36 cellular contexts compared by ENCODE assay signal in genomic region chr2:111189106-111189505, GRCh38.
"Had no signal": no experiment of that assay in that cellular context is flagged by ENCODE, and none has a peak within 500 bp of the region (broad histone marks: within the 10 kb centered on the region; RNA-seq: fewer than 3 reads in every experiment).

No MANE protein-coding gene starts in this region.

- H3K9me3 ChIP-seq: ascending aorta had no signal

- DNase-seq: activated B cell treated with CpG ODN at 0.5 μM for 24 hours; activated CD4-positive, alpha-beta memory T cell treated with anti-CD3 and anti-CD28 coated beads for 36 hours; activated CD4-positive, alpha-beta T cell treated with anti-CD3 and anti-CD28 coated beads for 4 hours; activated CD4-positive, alpha-beta T cell treated with anti-CD3 and anti-CD28 coated beads, Interleukin-2, amount 10 ng/mL, durations not matched to agents 24 days and 14 days; activated CD4-positive, alpha-beta T cell treated with anti-CD3 and anti-CD28 coated beads, Interleukin-2, amount 50 U/mL, for 1 hour; activated CD4-positive, alpha-beta T cell treated with anti-CD3 and anti-CD28 coated beads, Interleukin-2, amount 50 U/mL, for 4 hours; activated CD4-positive, CD25-positive, alpha-beta regulatory T cell treated with anti-CD3 and anti-CD28 coated beads, Interleukin-2, amount 50 U/mL, for 72 hours; activated CD8-positive, alpha-beta T cell treated with anti-CD3 and anti-CD28 coated beads for 36 hours; activated effector memory CD4-positive, alpha-beta T cell treated with Interleukin-2 at 50 U/mL for 16 hours; activated gamma-delta T cell; activated naive CD4-positive, alpha-beta T cell treated with anti-CD3 and anti-CD28 coated beads, Interleukin-2, amount 50 U/mL, for 16 hours; activated naive CD4-positive, alpha-beta T cell treated with Interleukin-2 at 50 U/mL for 16 hours; activated naive CD8-positive, alpha-beta T cell treated with anti-CD3 and anti-CD28 coated beads, Interleukin-2, amount 10 ng/mL, durations not matched to agents 7 days and 5 days; activated naive CD8-positive, alpha-beta T cell treated with anti-CD3 and anti-CD28 coated beads, Interleukin-2, amount 50 U/mL, for 24 hours; activated T-cell treated with anti-CD3 and anti-CD28 coated beads for 4 hours; activated T-cell treated with anti-CD3 and anti-CD28 coated beads, Interleukin-2, amount 50 U/mL, for 1 hour; activated T-cell treated with anti-CD3 and anti-CD28 coated beads, Interleukin-2, amount 50 U/mL, for 4 hours; activated T-cell treated with anti-CD3 and anti-CD28 coated beads, Interleukin-2, amount 50 U/mL, for 72 hours; amygdala; anterior cingulate cortex; caudate nucleus; cerebellar nuclear complex; SW 1271; T-helper 1 cell; T-helper 2 cell; T-helper 9 cell had no signal

- H3K27ac ChIP-seq: ascending aorta, cardiac muscle cell, VCaP had no signal

- ATAC-seq: activated CD8-positive, alpha-beta T cell treated with anti-CD3 and anti-CD28 coated beads for 36 hours; activated naive CD8-positive, alpha-beta T cell treated with anti-CD3 and anti-CD28 coated beads, Interleukin-2, amount 50 U/mL, for 24 hours; activated T-cell treated with anti-CD3 and anti-CD28 coated beads, Interleukin-2, amount 50 U/mL, for 4 hours; activated T-cell treated with anti-CD3 and anti-CD28 coated beads, Interleukin-2, amount 50 U/mL, for 72 hours had no signal

- H3K27me3 Mint-ChIP-seq: activated B cell treated with CpG ODN at 0.5 μM for 24 hours; activated CD8-positive, alpha-beta T cell treated with anti-CD3 and anti-CD28 coated beads for 36 hours; activated naive CD8-positive, alpha-beta T cell; activated naive CD8-positive, alpha-beta T cell treated with anti-CD3 and anti-CD28 coated beads, Interleukin-2, amount 10 ng/mL, durations not matched to agents 7 days and 5 days; central memory CD8-positive, alpha-beta T cell had no signal

- H3K27ac Mint-ChIP-seq: activated B cell treated with CpG ODN at 0.5 μM for 24 hours; activated CD4-positive, alpha-beta memory T cell treated with anti-CD3 and anti-CD28 coated beads for 36 hours; activated CD4-positive, alpha-beta T cell treated with anti-CD3 and anti-CD28 coated beads, Interleukin-2, amount 10 ng/mL, durations not matched to agents 24 days and 14 days; activated CD8-positive, alpha-beta T cell treated with anti-CD3 and anti-CD28 coated beads for 36 hours; activated naive CD8-positive, alpha-beta T cell; activated naive CD8-positive, alpha-beta T cell treated with anti-CD3 and anti-CD28 coated beads, Interleukin-2, amount 10 ng/mL, durations not matched to agents 7 days and 5 days; activated naive CD8-positive, alpha-beta T cell treated with anti-CD3 and anti-CD28 coated beads, Interleukin-2, amount 50 U/mL, for 24 hours; activated T-cell treated with anti-CD3 and anti-CD28 coated beads, Interleukin-2, amount 50 U/mL, for 72 hours; activated T-helper 1 cell treated with anti-CD3 and anti-CD28 coated beads, Interleukin-12 subunit alpha, Interleukin-12 subunit beta, Interleukin-2, Interleukin-4 antibody, amounts not matched to agents 30 ng/mL and 10 ng/mL and 1 ng/mL, durations not matched to agents 14 hours and 24 hours and 36 hours; activated T-helper 2 cell treated with anti-CD3 and anti-CD28 coated beads, Interferon-gamma antibody, Interleukin-2, Interleukin-4, amounts not matched to agents 10 μg/mL and 5 μg/mL and 100 μg/mL, durations not matched to agents 14 hours and 24 hours and 36 hours; brain; T-helper 1 cell treated with Interleukin-12 subunit alpha and Interleukin-12 subunit beta and Interleukin-4 antibody, amounts not matched to agents 30 μg/mL and 1 μg/mL, for 36 hours; T-helper 2 cell treated with Interferon-gamma antibody and Interleukin-4, amounts not matched to agents 5 μg/mL and 100 μg/mL, for 36 hours had no signal

- H3K36me3 Mint-ChIP-seq: activated CD4-positive, alpha-beta memory T cell treated with anti-CD3 and anti-CD28 coated beads for 36 hours; activated naive CD8-positive, alpha-beta T cell; activated naive CD8-positive, alpha-beta T cell treated with anti-CD3 and anti-CD28 coated beads, Interleukin-2, amount 10 ng/mL, durations not matched to agents 7 days and 5 days; brain had no signal

- H3K4me3 Mint-ChIP-seq: activated B cell treated with CpG ODN at 0.5 μM for 24 hours; activated CD4-positive, alpha-beta memory T cell treated with anti-CD3 and anti-CD28 coated beads for 36 hours; activated CD4-positive, alpha-beta T cell treated with anti-CD3 and anti-CD28 coated beads, Interleukin-2, amount 10 ng/mL, durations not matched to agents 24 days and 14 days; activated CD8-positive, alpha-beta T cell treated with anti-CD3 and anti-CD28 coated beads for 36 hours; activated naive CD8-positive, alpha-beta T cell; activated naive CD8-positive, alpha-beta T cell treated with anti-CD3 and anti-CD28 coated beads, Interleukin-2, amount 10 ng/mL, durations not matched to agents 7 days and 5 days; activated naive CD8-positive, alpha-beta T cell treated with anti-CD3 and anti-CD28 coated beads, Interleukin-2, amount 50 U/mL, for 24 hours; activated T-cell treated with anti-CD3 and anti-CD28 coated beads, Interleukin-2, amount 50 U/mL, for 4 hours; activated T-cell treated with anti-CD3 and anti-CD28 coated beads, Interleukin-2, amount 50 U/mL, for 72 hours; activated T-helper 1 cell treated with anti-CD3 and anti-CD28 coated beads, Interleukin-12 subunit alpha, Interleukin-12 subunit beta, Interleukin-2, Interleukin-4 antibody, amounts not matched to agents 30 ng/mL and 10 ng/mL and 1 ng/mL, durations not matched to agents 14 hours and 24 hours and 36 hours; brain; central memory CD8-positive, alpha-beta T cell; T-helper 1 cell treated with Interleukin-12 subunit alpha and Interleukin-12 subunit beta and Interleukin-4 antibody, amounts not matched to agents 30 μg/mL and 1 μg/mL, for 36 hours; T-helper 2 cell treated with Interferon-gamma antibody and Interleukin-4, amounts not matched to agents 5 μg/mL and 100 μg/mL, for 36 hours had no signal

- H3K9me3 Mint-ChIP-seq: activated B cell treated with CpG ODN at 0.5 μM for 24 hours; activated CD4-positive, alpha-beta memory T cell treated with anti-CD3 and anti-CD28 coated beads for 36 hours; activated CD4-positive, alpha-beta T cell treated with anti-CD3 and anti-CD28 coated beads, Interleukin-2, amount 10 ng/mL, durations not matched to agents 24 days and 14 days; activated CD8-positive, alpha-beta T cell treated with anti-CD3 and anti-CD28 coated beads for 36 hours; activated naive CD8-positive, alpha-beta T cell treated with anti-CD3 and anti-CD28 coated beads, Interleukin-2, amount 10 ng/mL, durations not matched to agents 7 days and 5 days; activated naive CD8-positive, alpha-beta T cell treated with anti-CD3 and anti-CD28 coated beads, Interleukin-2, amount 50 U/mL, for 24 hours; activated T-cell treated with anti-CD3 and anti-CD28 coated beads, Interleukin-2, amount 50 U/mL, for 4 hours; activated T-cell treated with anti-CD3 and anti-CD28 coated beads, Interleukin-2, amount 50 U/mL, for 72 hours; activated T-helper 1 cell treated with anti-CD3 and anti-CD28 coated beads, Interleukin-12 subunit alpha, Interleukin-12 subunit beta, Interleukin-2, Interleukin-4 antibody, amounts not matched to agents 30 ng/mL and 10 ng/mL and 1 ng/mL, durations not matched to agents 14 hours and 24 hours and 36 hours; activated T-helper 2 cell treated with anti-CD3 and anti-CD28 coated beads, Interferon-gamma antibody, Interleukin-2, Interleukin-4, amounts not matched to agents 10 μg/mL and 5 μg/mL and 100 μg/mL, durations not matched to agents 14 hours and 24 hours and 36 hours; brain; central memory CD8-positive, alpha-beta T cell; T-helper 1 cell treated with Interleukin-12 subunit alpha and Interleukin-12 subunit beta and Interleukin-4 antibody, amounts not matched to agents 30 μg/mL and 1 μg/mL, for 36 hours; T-helper 2 cell treated with Interferon-gamma antibody and Interleukin-4, amounts not matched to agents 5 μg/mL and 100 μg/mL, for 36 hours had no signal

- H3K27me3 ChIP-seq: ascending aorta, cardiac muscle cell had no signal

- H3K4me1 Mint-ChIP-seq: activated CD4-positive, alpha-beta T cell treated with anti-CD3 and anti-CD28 coated beads, Interleukin-2, amount 10 ng/mL, durations not matched to agents 24 days and 14 days; activated naive CD8-positive, alpha-beta T cell treated with anti-CD3 and anti-CD28 coated beads, Interleukin-2, amount 50 U/mL, for 24 hours; central memory CD8-positive, alpha-beta T cell had no signal

- H3K36me3 ChIP-seq: ascending aorta, cardiac muscle cell had no signal

- H3K4me3 ChIP-seq: ascending aorta, cardiac muscle cell had no signal
